9 cellular contexts compared by ENCODE assay signal in genomic region chr4:25378130-25378743, GRCh38. TPM values are rescaled to one million over a fixed set of nuclear protein-coding genes. Genes with fewer than 3 reads are reported as not detected.
DNase-seq lines count a peak whose midpoint lies in the region; ATAC-seq and TF ChIP-seq lines count a peak whose summit lies in the region.
"Had no signal": no experiment of that assay in that cellular context is flagged by ENCODE, and none has a peak within 500 bp of the region (broad histone marks: within the 10 kb centered on the region; RNA-seq: fewer than 3 reads in every experiment).

No MANE protein-coding gene starts in this region.

- H3K4me3 ChIP-seq in GM12864 (ENCODE audit: low read depth, low read length) (peak overlapping the region; percentile 86), RWPE2 (ENCODE audit: severe bottlenecking) (peak overlapping the region; percentile 98), hepatocyte (peak overlapping the region; percentile 80), skeletal muscle tissue (ENCODE audit: low read length in 3 of 3) (peak overlapping the region; percentile 82 to 91 (median 89))

- H3K9ac ChIP-seq in skeletal muscle tissue (ENCODE audit: low read depth in 1 of 3, low read length in 3 of 3): peak overlapping the region in 1 of 3 donors; percentile 87

- H3K4me2 ChIP-seq in hepatocyte: peak overlapping the region; percentile 87

- 68% methylated on average over 10 of the region's 10 CpGs for WGBS in hepatocyte (ENCODE audit: low lambda C conversion rate, missing lambda C conversion rate)

- H3K27ac ChIP-seq in RWPE2 (ENCODE audit: poor library complexity, severe bottlenecking) (no peak overlapping the region), hepatocyte (peak overlapping the region; percentile 74), skeletal muscle tissue (ENCODE audit: low read depth, low read length) (no peak overlapping the region)

- no peaks in the 10 kb centered on the region for H3K4me1 ChIP-seq in RWPE2 (ENCODE audit: insufficient read depth, poor library complexity, severe bottlenecking)
- H3K4me1 ChIP-seq in hepatocyte (ENCODE audit: insufficient read depth): peaks cover 7% of the 10 kb centered on the region
- H3K4me1 ChIP-seq in skeletal muscle tissue (ENCODE audit: control insufficient read depth in 3 of 3, insufficient read depth in 3 of 3, low read length in 3 of 3): peaks cover 5 to 22% (median 12%) of the 10 kb centered on the region in 3 donors

- peak overlapping the region; percentile 90 for H2AFZ ChIP-seq in hepatocyte

- H4K20me1 ChIP-seq in hepatocyte (ENCODE audit: insufficient read depth, poor library complexity, severe bottlenecking): no peaks in the 10 kb centered on the region

- H3K27me3 ChIP-seq in RWPE2 (ENCODE audit: insufficient read depth, poor library complexity, severe bottlenecking) (no peaks in the 10 kb centered on the region), hepatocyte (no peaks in the 10 kb centered on the region), skeletal muscle tissue (ENCODE audit: control insufficient read depth in 3 of 3, insufficient read depth in 3 of 3, low read length in 3 of 3) (no peaks in the 10 kb centered on the region)

- ATAC-seq in RWPE2 (ENCODE audit: low read depth): no peak
- ATAC-seq in HG03159 (IDR thresholded peaks at IDR 0.05; ENCODE audit: unreplicated experiment): no peak

- peaks cover 34% of the 10 kb centered on the region for H3K36me3 ChIP-seq in RWPE2 (ENCODE audit: low read depth)
- H3K36me3 ChIP-seq in hepatocyte (replicated peaks; ENCODE audit: insufficient read depth, low read depth): no peaks in the 10 kb centered on the region
- peaks cover 3 to 8% (median 6%) of the 10 kb centered on the region in 3 donors for H3K36me3 ChIP-seq in skeletal muscle tissue (ENCODE audit: control insufficient read depth in 3 of 3, insufficient read depth in 3 of 3, low read length in 3 of 3)

- no peaks in the 10 kb centered on the region for H3K9me3 ChIP-seq in RWPE2 (ENCODE audit: severe bottlenecking)
- H3K9me3 ChIP-seq in hepatocyte (ENCODE audit: low read depth): no peaks in the 10 kb centered on the region
- H3K9me3 ChIP-seq in skeletal muscle tissue (ENCODE audit: control insufficient read depth in 3 of 3, low read length in 3 of 3): no peaks in the 10 kb centered on the region

- DNase-seq in GM12864 (ENCODE audit: low read depth) (no peak), RWPE2 (ENCODE audit: low spot score) (no peak), hepatocyte (ENCODE audit: low spot score) (no peak), NCI-H1048 (lab: John Stamatoyannopoulos, UW) (no peak), NCI-H2081 (lab: John Stamatoyannopoulos, UW) (no peak)
- DNase-seq in activated CD4-positive, alpha-beta T cell treated with anti-CD3 and anti-CD28 coated beads, Interleukin-2, amount 50 U/mL, for 1 hour: no peak
- DNase-seq: NCI-H774 had no signal

- peaks cover 22% of the 10 kb centered on the region for H3K79me2 ChIP-seq in hepatocyte

- TF ChIP-seq CTCF in GM12864 (IDR thresholded peaks at IDR 0.05; ENCODE audit: low read depth, low read length, missing control alignments): no peak
- TF ChIP-seq CTCF in RWPE2 (IDR thresholded peaks at IDR 0.05; ENCODE audit: poor library complexity, severe bottlenecking): no peak
- TF ChIP-seq CTCF in hepatocyte (IDR thresholded peaks at IDR 0.05; ENCODE audit: poor library complexity): no peak

- H3K9me2 ChIP-seq in hepatocyte (replicated peaks; ENCODE audit: insufficient read depth): no peaks in the 10 kb centered on the region

RNA-seq across cellular contexts. Expression of gene ANAPC4, which starts 1.2 kb away (rescaled TPM):
- total RNA-seq in hepatocyte: 19.7 and 23.1 TPM in 2 replicates
- polyA plus RNA-seq in hepatocyte: 18.6 and 20.5 TPM in 2 replicates
- 31.3 TPM for total RNA-seq in skeletal muscle tissue
